ENCODE assay signal across 15 cellular contexts in genomic region chr9:114406441-114406840, GRCh38. TPM values are rescaled to one million over a fixed set of nuclear protein-coding genes. Genes with fewer than 3 reads are reported as not detected.
DNase-seq lines count a peak whose midpoint lies in the region; ATAC-seq and TF ChIP-seq lines count a peak whose summit lies in the region.
"Had no signal": no experiment of that assay in that cellular context is flagged by ENCODE, and none has a peak within 500 bp of the region (broad histone marks: within the 10 kb centered on the region; RNA-seq: fewer than 3 reads in every experiment).

No MANE protein-coding gene starts in this region.

- H3K4me3 Mint-ChIP-seq in activated CD4-positive, alpha-beta T cell treated with anti-CD3 and anti-CD28 coated beads, Interleukin-2, amount 10 ng/mL, durations not matched to agents 7 days and 5 days, result no peak overlapping the region
- H3K4me3 Mint-ChIP-seq in activated CD4-positive, alpha-beta T cell treated with anti-CD3 and anti-CD28 coated beads, Interleukin-2, amount 10 ng/mL, durations not matched to agents 24 days and 14 days, result no peak overlapping the region
- H3K4me3 Mint-ChIP-seq in WTC11, result no peak overlapping the region
- no peak overlapping the region for H3K4me3 Mint-ChIP-seq in stimulated activated effector memory CD8-positive, alpha-beta T cell treated with anti-CD3 and anti-CD28 coated beads, Interleukin-12 subunit alpha, Interleukin-12 subunit beta, amount 100 ng/mL, for 72 hours
- H3K4me3 Mint-ChIP-seq: CD4-positive, alpha-beta T cell; H9 had no signal

- H3K36me3 Mint-ChIP-seq in activated CD4-positive, alpha-beta T cell treated with anti-CD3 and anti-CD28 coated beads, Interleukin-2, amount 10 ng/mL, durations not matched to agents 7 days and 5 days (ENCODE audit: low read depth), result no peaks in the 10 kb centered on the region
- H3K36me3 Mint-ChIP-seq in activated CD4-positive, alpha-beta T cell treated with anti-CD3 and anti-CD28 coated beads, Interleukin-2, amount 10 ng/mL, durations not matched to agents 24 days and 14 days (ENCODE audit: low read depth), result no peaks in the 10 kb centered on the region
- H3K36me3 Mint-ChIP-seq in WTC11, result no peaks in the 10 kb centered on the region
- peaks cover 16% of the 10 kb centered on the region for H3K36me3 Mint-ChIP-seq in stimulated activated effector memory CD8-positive, alpha-beta T cell treated with anti-CD3 and anti-CD28 coated beads, Interleukin-12 subunit alpha, Interleukin-12 subunit beta, amount 100 ng/mL, for 72 hours

- CTCF ChIA-PET in activated CD4-positive, alpha-beta T cell treated with anti-CD3 and anti-CD28 coated beads, Interleukin-2, amount 10 ng/mL, durations not matched to agents 7 days and 5 days (lab: Charles Lee), result interaction anchor here (0.9 to 5.7 kb wide), 19 partner anchors 10 to 501 kb away, joined by 3 to 80 read pairs (median 4); partner anchors contain the start of genes TEX53 and TMEM268
- CTCF ChIA-PET in WTC11 (lab: Charles Lee), result interaction anchor here (0.5 to 6.0 kb wide), 36 partner anchors 8 to 605 kb away, joined by 3 to 130 read pairs (median 7); partner anchors contain the start of genes AKNA and TEX53

- H3K27me3 Mint-ChIP-seq in activated CD4-positive, alpha-beta T cell treated with anti-CD3 and anti-CD28 coated beads, Interleukin-2, amount 10 ng/mL, durations not matched to agents 7 days and 5 days, result no peaks in the 10 kb centered on the region
- H3K27me3 Mint-ChIP-seq in activated CD4-positive, alpha-beta T cell treated with anti-CD3 and anti-CD28 coated beads, Interleukin-2, amount 10 ng/mL, durations not matched to agents 24 days and 14 days, result no peaks in the 10 kb centered on the region
- no peaks in the 10 kb centered on the region for H3K27me3 Mint-ChIP-seq in WTC11 (ENCODE audit: low read depth)
- H3K27me3 Mint-ChIP-seq: CD4-positive, alpha-beta T cell had no signal

- DNase-seq in activated CD4-positive, alpha-beta T cell treated with anti-CD3 and anti-CD28 coated beads, Interleukin-2, amount 10 ng/mL, durations not matched to agents 7 days and 5 days, result no peak
- no peak for DNase-seq in activated CD4-positive, alpha-beta T cell treated with anti-CD3 and anti-CD28 coated beads, Interleukin-2, amount 10 ng/mL, durations not matched to agents 24 days and 14 days
- DNase-seq in WTC11 (ENCODE audit: low spot score) (no peak), NCI-H2081 (lab: John Stamatoyannopoulos, UW) (no peak), ACHN (no peak)
- DNase-seq in stimulated activated effector memory CD8-positive, alpha-beta T cell treated with anti-CD3 and anti-CD28 coated beads, Interleukin-12 subunit alpha, Interleukin-12 subunit beta, amount 100 ng/mL, for 72 hours (ENCODE audit: low spot score in 2 of 2), result no peak
- DNase-seq: AML-193; Calu3; CD4-positive, alpha-beta T cell; DMS 273 treated with DMSO at 0.1 percent for 48 hours; GOT3; H9 had no signal

- H3K27ac Mint-ChIP-seq in activated CD4-positive, alpha-beta T cell treated with anti-CD3 and anti-CD28 coated beads, Interleukin-2, amount 10 ng/mL, durations not matched to agents 7 days and 5 days, result peak overlapping the region; percentile 36
- H3K27ac Mint-ChIP-seq in activated CD4-positive, alpha-beta T cell treated with anti-CD3 and anti-CD28 coated beads, Interleukin-2, amount 10 ng/mL, durations not matched to agents 24 days and 14 days, result no peak overlapping the region
- no peak overlapping the region for H3K27ac Mint-ChIP-seq in WTC11
- peak overlapping the region; percentile 85 for H3K27ac Mint-ChIP-seq in stimulated activated effector memory CD8-positive, alpha-beta T cell treated with anti-CD3 and anti-CD28 coated beads, Interleukin-12 subunit alpha, Interleukin-12 subunit beta, amount 100 ng/mL, for 72 hours

- peak overlapping the region; percentile 74 for H3K27ac ChIP-seq in layer of hippocampus (ENCODE audit: low read depth, low read length)
- H3K27ac ChIP-seq: 22Rv1 had no signal

- H3K9me3 Mint-ChIP-seq in activated CD4-positive, alpha-beta T cell treated with anti-CD3 and anti-CD28 coated beads, Interleukin-2, amount 10 ng/mL, durations not matched to agents 7 days and 5 days, result no peaks in the 10 kb centered on the region
- no peaks in the 10 kb centered on the region for H3K9me3 Mint-ChIP-seq in activated CD4-positive, alpha-beta T cell treated with anti-CD3 and anti-CD28 coated beads, Interleukin-2, amount 10 ng/mL, durations not matched to agents 24 days and 14 days
- H3K9me3 Mint-ChIP-seq in WTC11, result no peaks in the 10 kb centered on the region
- no peaks in the 10 kb centered on the region for H3K9me3 Mint-ChIP-seq in stimulated activated effector memory CD8-positive, alpha-beta T cell treated with anti-CD3 and anti-CD28 coated beads, Interleukin-12 subunit alpha, Interleukin-12 subunit beta, amount 100 ng/mL, for 72 hours
- H3K9me3 Mint-ChIP-seq: CD4-positive, alpha-beta T cell; H9 had no signal

- no peaks in the 10 kb centered on the region for H3K27me3 ChIP-seq in layer of hippocampus (ENCODE audit: control insufficient read depth, insufficient read depth, low read length)

- TF ChIP-seq CTCF in WTC11 (IDR thresholded peaks at IDR 0.05), result no peak

- no peak for ATAC-seq in WTC11
- no peak for ATAC-seq in stimulated activated effector memory CD8-positive, alpha-beta T cell treated with anti-CD3 and anti-CD28 coated beads, Interleukin-12 subunit alpha, Interleukin-12 subunit beta, amount 100 ng/mL, for 72 hours
- no peak for ATAC-seq in HG03135 (IDR thresholded peaks at IDR 0.05; ENCODE audit: unreplicated experiment)

- in situ Hi-C loops in ACHN (cut with HindIII; ENCODE audit: low pct_ligation_motif_present, low pct_unique_long_range_greater_than_20kb, low sequenced_read_pairs), result no loop called here

- POLR2A ChIA-PET in activated CD4-positive, alpha-beta T cell treated with anti-CD3 and anti-CD28 coated beads, Interleukin-2, amount 10 ng/mL, durations not matched to agents 7 days and 5 days (lab: Charles Lee), result no interaction called here
- POLR2A ChIA-PET in WTC11 (lab: Charles Lee), result interaction anchor here (1.4 kb wide), 1 partner anchor 247 kb away, joined by 4 read pairs; no protein-coding TSS in a partner anchor

- peaks cover 17% of the 10 kb centered on the region for H3K4me1 Mint-ChIP-seq in activated CD4-positive, alpha-beta T cell treated with anti-CD3 and anti-CD28 coated beads, Interleukin-2, amount 10 ng/mL, durations not matched to agents 7 days and 5 days
- peaks cover 11% of the 10 kb centered on the region for H3K4me1 Mint-ChIP-seq in activated CD4-positive, alpha-beta T cell treated with anti-CD3 and anti-CD28 coated beads, Interleukin-2, amount 10 ng/mL, durations not matched to agents 24 days and 14 days
- peaks cover 22% of the 10 kb centered on the region for H3K4me1 Mint-ChIP-seq in WTC11
- peaks cover 20% of the 10 kb centered on the region for H3K4me1 Mint-ChIP-seq in stimulated activated effector memory CD8-positive, alpha-beta T cell treated with anti-CD3 and anti-CD28 coated beads, Interleukin-12 subunit alpha, Interleukin-12 subunit beta, amount 100 ng/mL, for 72 hours

- intact Hi-C loops in activated CD4-positive, alpha-beta T cell treated with anti-CD3 and anti-CD28 coated beads, Interleukin-2, amount 10 ng/mL, durations not matched to agents 24 days and 14 days (cut with micrococcal nuclease), result loop anchor here (5.0 to 10.0 kb wide), 2 partner anchors 81 to 1118 kb away; no protein-coding TSS in a partner anchor

TF ChIP-seq in WTC11, 78 proteins besides CTCF, POLR2A, EP300 and RAD21:
- TF ChIP-seq ZNF121 (CRISPR knock-in tag; IDR thresholded peaks at IDR 0.05), result no peak
- TF ChIP-seq FOXP4 (CRISPR knock-in tag; IDR thresholded peaks at IDR 0.05), result no peak
- TF ChIP-seq FOXP1 (CRISPR knock-in tag; IDR thresholded peaks at IDR 0.05; ENCODE audit: borderline replicate concordance), result 0 out of 2 replicates have a peak, but pooled peaks have one; percentile 50

RNA-seq across cellular contexts. Expression of gene AKNA, which starts 18.7 kb away (rescaled TPM):
- total RNA-seq in activated CD4-positive, alpha-beta T cell treated with anti-CD3 and anti-CD28 coated beads, Interleukin-2, amount 10 ng/mL, durations not matched to agents 7 days and 5 days, result 100 to 1,000 TPM; 300 to 364 TPM
- total RNA-seq in activated CD4-positive, alpha-beta T cell treated with anti-CD3 and anti-CD28 coated beads, Interleukin-2, amount 10 ng/mL, durations not matched to agents 24 days and 14 days, result 149 and 150 TPM in 2 replicates
- 26.0 to 29.3 TPM (median 27.5 TPM) in 3 replicates for total RNA-seq in WTC11 (2021)

Comparison
In these comparisons a context has a peak if more than half of its experiments do, and no peak if none do; other contexts are left out.
1. H3K27ac Mint-ChIP-seq: peak in activated CD4-positive, alpha-beta T cell treated with anti-CD3 and anti-CD28 coated beads, Interleukin-2, amount 10 ng/mL, durations not matched to agents 7 days and 5 days (single experiment) and stimulated activated effector memory CD8-positive, alpha-beta T cell treated with anti-CD3 and anti-CD28 coated beads, Interleukin-12 subunit alpha, Interleukin-12 subunit beta, amount 100 ng/mL, for 72 hours (single experiment); none in activated CD4-positive, alpha-beta T cell treated with anti-CD3 and anti-CD28 coated beads, Interleukin-2, amount 10 ng/mL, durations not matched to agents 24 days and 14 days (single experiment) and WTC11 (single experiment).